Comparison of ENCODE assay signal across 3 cellular contexts in genomic region chr5:137294604-137295003, GRCh38.
"Had no signal": no experiment of that assay in that cellular context is flagged by ENCODE, and none has a peak within 500 bp of the region (broad histone marks: within the 10 kb centered on the region; RNA-seq: fewer than 3 reads in every experiment).

No MANE protein-coding gene starts in this region.

- ATAC-seq: GM12878 had no signal

- DNase-seq: GDM1, GF-D8 had no signal

- H3K4me3 ChIP-seq: GM12878 had no signal
